ENCODE assay signal across 16 cellular contexts in genomic region chr14:74348241-74348734, GRCh38. TPM values are rescaled to one million over a fixed set of nuclear protein-coding genes. Genes with fewer than 3 reads are reported as not detected.
"Had no signal": no experiment of that assay in that cellular context is flagged by ENCODE, and none has a peak within 500 bp of the region (broad histone marks: within the 10 kb centered on the region; RNA-seq: fewer than 3 reads in every experiment).

Gene VRTN (plus strand): TSS chr14:74348471. CDS start chr14:74356784, 8,313 bp downstream.

- ATAC-seq: activated T-cell treated with anti-CD3 and anti-CD28 coated beads, Interleukin-2, amount 50 U/mL, for 4 hours; naive thymus-derived CD8-positive, alpha-beta T cell had no signal

- H3K4me3 Mint-ChIP-seq: activated naive CD8-positive, alpha-beta T cell treated with anti-CD3 and anti-CD28 coated beads for 36 hours; activated T-cell treated with anti-CD3 and anti-CD28 coated beads, Interleukin-2, amount 50 U/mL, for 4 hours; dendritic cell treated with granulocyte-macrophage colony-stimulating factor and Interleukin-4, amounts not matched to agents 40 ng/mL and 50 ng/mL, for 4 days had no signal

- H3K9me3 Mint-ChIP-seq: activated naive CD8-positive, alpha-beta T cell treated with anti-CD3 and anti-CD28 coated beads for 36 hours; activated T-cell treated with anti-CD3 and anti-CD28 coated beads, Interleukin-2, amount 50 U/mL, for 4 hours; dendritic cell treated with granulocyte-macrophage colony-stimulating factor and Interleukin-4, amounts not matched to agents 40 ng/mL and 50 ng/mL, for 4 days; naive thymus-derived CD8-positive, alpha-beta T cell had no signal

- DNase-seq: activated CD4-positive, alpha-beta T cell treated with anti-CD3 and anti-CD28 coated beads, Interleukin-2, amount 50 U/mL, for 1 hour; activated effector memory CD4-positive, alpha-beta T cell treated with anti-CD3 and anti-CD28 coated beads, Interleukin-2, amount 50 U/mL, for 16 hours; activated naive CD8-positive, alpha-beta T cell treated with anti-CD3 and anti-CD28 coated beads for 36 hours; activated T-cell treated with anti-CD3 and anti-CD28 coated beads, Interleukin-2, amount 50 U/mL, for 4 hours; brain microvascular endothelial cell; lower lobe of right lung; naive thymus-derived CD8-positive, alpha-beta T cell; stimulated activated CD4-positive, alpha-beta T cell treated with anti-CD3 and anti-CD28 coated beads, Interleukin-12 subunit alpha, Interleukin-12 subunit beta, amount 100 ng/mL, for 4 hours; stimulated activated naive CD4-positive, alpha-beta T cell; substantia nigra had no signal

- H3K4me1 Mint-ChIP-seq: activated naive CD8-positive, alpha-beta T cell treated with anti-CD3 and anti-CD28 coated beads for 36 hours; naive thymus-derived CD8-positive, alpha-beta T cell had no signal

- H3K27ac Mint-ChIP-seq: activated naive CD8-positive, alpha-beta T cell treated with anti-CD3 and anti-CD28 coated beads for 36 hours; dendritic cell treated with granulocyte-macrophage colony-stimulating factor and Interleukin-4, amounts not matched to agents 40 ng/mL and 50 ng/mL, for 4 days; naive thymus-derived CD8-positive, alpha-beta T cell had no signal

- H3K36me3 Mint-ChIP-seq: activated naive CD8-positive, alpha-beta T cell treated with anti-CD3 and anti-CD28 coated beads for 36 hours; naive thymus-derived CD8-positive, alpha-beta T cell had no signal

RNA-seq across cellular contexts. Expression of gene VRTN, which starts in this region (rescaled TPM):
- total RNA-seq: activated naive CD8-positive, alpha-beta T cell treated with anti-CD3 and anti-CD28 coated beads for 36 hours; glomerular endothelial cell; lower lobe of right lung; mononuclear cell; naive thymus-derived CD8-positive, alpha-beta T cell; omental fat pad; T-helper 2 cell treated with Interferon-gamma antibody and Interleukin-4, amounts not matched to agents 100 ng/mL and 5 ng/mL, for 36 hours had no signal
- polyA plus RNA-seq: esophagus; naive thymus-derived CD8-positive, alpha-beta T cell had no signal
